1 cellular context compared by ENCODE assay signal in genomic region chr14:50601405-50601804, GRCh38.
TF ChIP-seq lines count a peak whose summit lies in the region.

No MANE protein-coding gene starts in this region.

TF ChIP-seq in H1, 55 proteins besides CTCF, POLR2A, EP300 and RAD21:
- TF ChIP-seq PHF8 (conservative IDR thresholded peaks at IDR 0.05; ENCODE audit: low read depth, low read length) = no peak
- TF ChIP-seq RNF2 (IDR thresholded peaks at IDR 0.05; ENCODE audit: borderline replicate concordance, low read depth, low read length, missing control alignments, poor library complexity, severe bottlenecking) = no peak
- TF ChIP-seq BACH1 (IDR thresholded peaks at IDR 0.05; ENCODE audit: low read length) = no peak
- no peak for TF ChIP-seq SP1 (IDR thresholded peaks at IDR 0.05; ENCODE audit: low read depth, low read length)
- no peak for TF ChIP-seq GTF2F1 (IDR thresholded peaks at IDR 0.05; ENCODE audit: borderline replicate concordance, low read depth, low read length)
- no peak for TF ChIP-seq ZNF274 (IDR thresholded peaks at IDR 0.05; ENCODE audit: borderline replicate concordance, extremely low read depth, low read length)
- TF ChIP-seq, protein P1, sequence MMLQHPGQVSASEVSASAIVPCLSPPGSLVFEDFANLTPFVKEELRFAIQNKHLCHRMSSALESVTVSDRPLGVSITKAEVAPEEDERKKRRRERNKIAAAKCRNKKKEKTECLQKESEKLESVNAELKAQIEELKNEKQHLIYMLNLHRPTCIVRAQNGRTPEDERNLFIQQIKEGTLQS (IDR thresholded peaks at IDR 0.05; ENCODE audit: insufficient read depth, low read depth, low read length) = no peak
- TF ChIP-seq CTBP2 (IDR thresholded peaks at IDR 0.05; ENCODE audit: borderline replicate concordance, insufficient read depth, insufficient read length, low read length) = no peak
